ENCODE assay signal across 14 cellular contexts in genomic region chr1:111270781-111271463, GRCh38. TPM values are rescaled to one million over a fixed set of nuclear protein-coding genes. Genes with fewer than 3 reads are reported as not detected.
DNase-seq lines count a peak whose midpoint lies in the region; ATAC-seq, FAIRE-seq and TF ChIP-seq lines count a peak whose summit lies in the region.
"Had no signal": no experiment of that assay in that cellular context is flagged by ENCODE, and none has a peak within 500 bp of the region (broad histone marks: within the 10 kb centered on the region; RNA-seq: fewer than 3 reads in every experiment).

No MANE protein-coding gene starts in this region.

- H3K4me2 ChIP-seq in GM12878 (ENCODE audit: control insufficient read depth, insufficient read depth) (peak overlapping the region; percentile 22), mesendoderm (ENCODE audit: low read length) (peak overlapping the region; percentile 12), OCI-LY7 (ENCODE audit: low read length) (no peak overlapping the region)
- H3K4me2 ChIP-seq: BLaER1 had no signal

- no peak overlapping the region for H2BK120ac ChIP-seq in mesendoderm (ENCODE audit: low read depth, low read length)

- BruUV-seq in GM12878 (replicated peaks; lab: Mats Ljungman, UMichigan), result no TSS peak
- BruUV-seq in OCI-LY7 (replicated peaks; lab: Mats Ljungman, UMichigan), result no TSS peak

- POLR2A ChIA-PET in GM10248 (lab: Yijun Ruan, JAX), result no interaction called here
- POLR2A ChIA-PET in GM12878 (lab: Charles Lee), result no interaction called here
- POLR2A ChIA-PET in OCI-LY7 (lab: Charles Lee), result no interaction called here

- SMC1A ChIA-PET in GM12878 (lab: Charles Lee; ENCODE audit: uncharacterized antibody, unreplicated experiment), result no interaction called here

- no peak overlapping the region for H4K8ac ChIP-seq in mesendoderm (ENCODE audit: low read depth, low read length)

- peaks cover 0 to 17% (median 9%) of the 10 kb centered on the region in 4 donors for H3K4me1 Mint-ChIP-seq in CD4-positive, CD25-positive, alpha-beta regulatory T cell

- H4K20me1 ChIP-seq in GM12878 (ENCODE audit: control insufficient read depth, insufficient read depth) (no peaks in the 10 kb centered on the region), OCI-LY7 (ENCODE audit: insufficient read depth, low read length) (no peaks in the 10 kb centered on the region)
- H4K20me1 ChIP-seq: BLaER1 had no signal

- RAD21 ChIA-PET in GM12878 (lab: Charles Lee; ENCODE audit: unreplicated experiment), result no interaction called here

- no peak for TF ChIP-seq RAD21 in GM12878 (IDR thresholded peaks at IDR 0.05; ENCODE audit: insufficient read depth, low read depth, low read length)

- no peak overlapping the region for H3K27ac ChIP-seq in CD4-positive, CD25-positive, alpha-beta regulatory T cell (ENCODE audit: insufficient read depth, low read length, poor library complexity, severe bottlenecking)
- no peak overlapping the region for H3K27ac ChIP-seq in GM12878 (ENCODE audit: control insufficient read depth, insufficient read depth)
- H3K27ac ChIP-seq in mesendoderm (ENCODE audit: low read depth, low read length), result no peak overlapping the region
- no peak overlapping the region for H3K27ac ChIP-seq in OCI-LY7 (ENCODE audit: low read depth, low read length, poor library complexity, severe bottlenecking)
- H3K27ac ChIP-seq: BLaER1 had no signal

- no peak overlapping the region for H3K56ac ChIP-seq in mesendoderm (ENCODE audit: low read length)

- no peak overlapping the region for H3K9ac ChIP-seq in GM12878 (ENCODE audit: control insufficient read depth, insufficient read depth, low read length)
- no peak overlapping the region for H3K9ac ChIP-seq in mesendoderm (ENCODE audit: low read length)
- H3K9ac ChIP-seq: BLaER1 had no signal

- H3K27me3 ChIP-seq in CD4-positive, CD25-positive, alpha-beta regulatory T cell (ENCODE audit: control insufficient read depth, insufficient read depth, low read length), result peaks cover 21% of the 10 kb centered on the region
- H3K27me3 ChIP-seq in GM12878 (replicated peaks in 1 of 2; ENCODE audit: control insufficient read depth in 2 of 2, insufficient read depth in 2 of 2, low read length in 1 of 2) (peaks cover 3% of the 10 kb centered on the region in 2 experiments; a peak in 3 of 4 replicates), mesendoderm (ENCODE audit: insufficient read depth, low read length, poor library complexity) (no peaks in the 10 kb centered on the region)
- H3K27me3 ChIP-seq: BLaER1 had no signal

- no peak overlapping the region for H2BK5ac ChIP-seq in mesendoderm (ENCODE audit: low read length)

- H2BK15ac ChIP-seq in mesendoderm (replicated peaks; ENCODE audit: low read depth), result no peak overlapping the region

- H3K79me2 ChIP-seq in GM12878 (ENCODE audit: control insufficient read depth, insufficient read depth, low read length) (no peaks in the 10 kb centered on the region), mesendoderm (ENCODE audit: control insufficient read depth, insufficient read depth, low read length) (no peaks in the 10 kb centered on the region), OCI-LY7 (ENCODE audit: insufficient read depth, low read depth, low read length) (no peaks in the 10 kb centered on the region)

- H3K18ac ChIP-seq in mesendoderm (ENCODE audit: low read length), result no peak overlapping the region

- no peak overlapping the region for H2AK5ac ChIP-seq in mesendoderm (ENCODE audit: low read length)

- no peak for TF ChIP-seq CTCF in GM10248 (IDR thresholded peaks at IDR 0.05; ENCODE audit: control extremely low read depth, extremely low read depth, low read depth, missing control alignments)
- no peak for TF ChIP-seq CTCF in GM12878 (IDR thresholded peaks at IDR 0.05 in 2 of 3, conservative IDR thresholded peaks at IDR 0.05 in 1 of 3; ENCODE audit: control insufficient read depth in 2 of 3, extremely low read depth in 1 of 3, insufficient read depth in 1 of 3, low read depth in 3 of 3, low read length in 3 of 3)
- no peak for TF ChIP-seq CTCF in OCI-LY7 (conservative IDR thresholded peaks at IDR 0.05; ENCODE audit: low read length)

- H3K79me1 ChIP-seq in mesendoderm (ENCODE audit: low read length), result no peaks in the 10 kb centered on the region

- no peak overlapping the region for H3K4ac ChIP-seq in mesendoderm (ENCODE audit: low read depth, low read length)

- peaks cover 8% of the 10 kb centered on the region for H3K4me1 ChIP-seq in CD4-positive, CD25-positive, alpha-beta regulatory T cell (ENCODE audit: control insufficient read depth, insufficient read depth, low read length, poor library complexity, severe bottlenecking)
- H3K4me1 ChIP-seq in GM12878 (ENCODE audit: control insufficient read depth, insufficient read depth, low read length) (peaks cover 4% of the 10 kb centered on the region), mesendoderm (ENCODE audit: control insufficient read depth, low read depth, low read length) (no peaks in the 10 kb centered on the region), OCI-LY7 (ENCODE audit: insufficient read depth, low read length, poor library complexity, severe bottlenecking) (no peaks in the 10 kb centered on the region)
- H3K4me1 ChIP-seq: BLaER1 had no signal

- CTCF ChIA-PET in GM10248 (lab: Yijun Ruan, JAX), result interaction anchor here (1.0 to 1.6 kb wide), 7 partner anchors 10 to 63 kb away, joined by 3 to 6 read pairs (median 3); no protein-coding TSS in a partner anchor
- CTCF ChIA-PET in GM12878 (lab: Yijun Ruan, JAX), result interaction anchor here (0.6 to 0.7 kb wide), 2 partner anchors 140 to 230 kb away, joined by 3 to 8 read pairs; no protein-coding TSS in a partner anchor
- CTCF ChIA-PET in OCI-LY7 (lab: Charles Lee; ENCODE audit: unreplicated experiment), result no interaction called here

- peak in 1 of 2 donors; percentile 31 for ATAC-seq in CD4-positive, CD25-positive, alpha-beta regulatory T cell (ENCODE audit: low read depth in 2 of 2)
- ATAC-seq in GM12878 (no peak), HG03175 (IDR thresholded peaks at IDR 0.05; ENCODE audit: unreplicated experiment) (no peak)

- TF ChIP-seq POLR2A in GM12878 (IDR thresholded peaks at IDR 0.05; ENCODE audit: low read depth, low read length), result no peak

- peak overlapping the region; percentile 25; the same call in 1 of the 2 replicates for H2AFZ ChIP-seq in GM12878 (ENCODE audit: control insufficient read depth, low read depth, low read length)
- no peak overlapping the region for H2AFZ ChIP-seq in OCI-LY7 (ENCODE audit: low read length)

- no peaks in the 10 kb centered on the region for H3K36me3 Mint-ChIP-seq in CD4-positive, CD25-positive, alpha-beta regulatory T cell

- peak in 1 of 3 donors; percentile 5 for DNase-seq in CD4-positive, CD25-positive, alpha-beta regulatory T cell
- DNase-seq in GM10248 (ENCODE audit: extremely low spot score) (peak; percentile 15), GM12878 (ENCODE audit: low read depth, low spot score) (no peak), mesendoderm (peak; percentile 13), cerebellum (ENCODE audit: low spot score) (no peak), OCI-LY7 (ENCODE audit: low spot score) (no peak), RPMI8226 (no peak)
- DNase-seq: NCI-H345; stimulated activated CD4-positive, alpha-beta T cell treated with anti-CD3 and anti-CD28 coated beads, Interleukin-2, amount 100 ng/mL, for 48 hours had no signal

- peak overlapping the region in 3 of 4 donors; percentile 11 to 72 (median 39) for H3K4me3 Mint-ChIP-seq in CD4-positive, CD25-positive, alpha-beta regulatory T cell
- H3K4me3 Mint-ChIP-seq: T-helper 1 cell treated with Interleukin-12 subunit alpha and Interleukin-12 subunit beta and Interleukin-4 antibody, amounts not matched to agents 30 μg/mL and 1 μg/mL, for 36 hours had no signal

- H3K9me3 Mint-ChIP-seq in CD4-positive, CD25-positive, alpha-beta regulatory T cell, result peaks cover 0 to 4% (median 2%) of the 10 kb centered on the region in 7 donors

- intact Hi-C loops in GM12878 (cut with micrococcal nuclease; ENCODE audit: unreplicated experiment) (no loop called here), OCI-LY7 (cut with micrococcal nuclease; ENCODE audit: unreplicated experiment) (no loop called here)

- H3K23ac ChIP-seq in mesendoderm (ENCODE audit: low read length), result no peak overlapping the region

- H3K27ac Mint-ChIP-seq in CD4-positive, CD25-positive, alpha-beta regulatory T cell, result no peak overlapping the region
- H3K27ac Mint-ChIP-seq: T-helper 1 cell treated with Interleukin-12 subunit alpha and Interleukin-12 subunit beta and Interleukin-4 antibody, amounts not matched to agents 30 μg/mL and 1 μg/mL, for 36 hours had no signal

- FAIRE-seq in GM12878 (lab: Jason Lieb, UNC), result no peak

- in situ Hi-C loops in GM12878 (cut with MboI), result no loop called here

- no peaks in the 10 kb centered on the region for H3K36me3 ChIP-seq in CD4-positive, CD25-positive, alpha-beta regulatory T cell (ENCODE audit: control insufficient read depth, insufficient read depth, low read length)
- H3K36me3 ChIP-seq in GM12878 (ENCODE audit: control insufficient read depth in 2 of 2, insufficient read depth in 2 of 2, low read length in 1 of 2) (no peaks in the 10 kb centered on the region), mesendoderm (ENCODE audit: control insufficient read depth, insufficient read depth, low read length) (no peaks in the 10 kb centered on the region), OCI-LY7 (ENCODE audit: insufficient read depth, low read length) (no peaks in the 10 kb centered on the region)
- H3K36me3 ChIP-seq: BLaER1 had no signal

- no peaks in the 10 kb centered on the region for H3K9me2 ChIP-seq in OCI-LY7 (ENCODE audit: insufficient read depth, low read length)

- H3K27me3 Mint-ChIP-seq in CD4-positive, CD25-positive, alpha-beta regulatory T cell, result peaks cover 66% of the 10 kb centered on the region

- no peak overlapping the region for H4K5ac ChIP-seq in mesendoderm (ENCODE audit: low read length)

- WGBS in GM12878 (ENCODE audit: insufficient coverage, insufficient replicate concordance, low lambda C conversion rate, missing lambda C conversion rate), result 38% methylated on average over 40 of the region's 40 CpGs
- WGBS in mesendoderm (ENCODE audit: extremely low coverage, insufficient coverage, low lambda C conversion rate), result no CpG with 5 or more reads among the region's 40 CpGs

- TF ChIP-seq EP300 in GM12878 (IDR thresholded peaks at IDR 0.05; ENCODE audit: borderline replicate concordance in 1 of 2, control insufficient read depth in 1 of 2, low read depth in 2 of 2, low read length in 2 of 2), result no peak

- H3K4me3 ChIP-seq in CD4-positive, CD25-positive, alpha-beta regulatory T cell (ENCODE audit: low read depth, low read length), result no peak overlapping the region
- no peak overlapping the region for H3K4me3 ChIP-seq in GM12878
- H3K4me3 ChIP-seq in mesendoderm (ENCODE audit: low read length), result no peak overlapping the region
- H3K4me3 ChIP-seq in OCI-LY7 (ENCODE audit: low read depth, low read length, poor library complexity, severe bottlenecking), result no peak overlapping the region
- H3K4me3 ChIP-seq: BLaER1 had no signal

- H3K9me3 ChIP-seq in CD4-positive, CD25-positive, alpha-beta regulatory T cell (ENCODE audit: control insufficient read depth in 2 of 2, low read length in 2 of 2), result no peaks in the 10 kb centered on the region
- H3K9me3 ChIP-seq in GM12878 (replicated peaks; ENCODE audit: control insufficient read depth, insufficient read depth, low read length) (peaks cover 1% of the 10 kb centered on the region; the same call in 2 of the 3 replicates), OCI-LY7 (ENCODE audit: low read length) (no peaks in the 10 kb centered on the region)

RNA-seq across cellular contexts. Expression of gene CHIA, which starts 19.7 kb away (rescaled TPM):
- not detected for total RNA-seq in CD4-positive, CD25-positive, alpha-beta regulatory T cell
- polyA plus RNA-seq in CD4-positive, CD25-positive, alpha-beta regulatory T cell, result not detected
- not detected in 2 replicates for total RNA-seq in GM12878 (2013; cell fraction: nucleolus; rRNA removed)
- total RNA-seq in GM12878 (2014; rRNA removed) (not detected in 2 replicates), GM12878 (2014; rRNA removed; fragmentation: Illumina TruSeq; extraction: Trizol) (not detected in 2 replicates), GM12878 (2021) (not detected in 2 replicates), cerebellum (not detected), OCI-LY7 (2022) (not detected in 2 replicates)
- not detected for polyA plus RNA-seq in GM12878 (2011; ENCODE audit: low read depth)
- polyA plus RNA-seq in GM12878 (2011; rRNA removed) (not detected in 2 replicates), GM12878 (2014; fragmentation: Illumina TruSeq; extraction: Trizol) (not detected in 2 replicates), GM12878 (2014; fragmentation: Nextera tagmentation; extraction: Ambion mirVana) (not detected), GM12878 (2014; rRNA removed) (not detected in 2 replicates), GM12878 (2016; fragmentation: Nextera tagmentation; extraction: Ambion mirVana) (under 1 TPM in 1 of 2 experiments, not detected in 1; 0.21 TPM)
- polyA plus RNA-seq in GM12878 (2011; cell fraction: cytosol; rRNA removed), result 0.07 TPM in 1 of 2 replicates, not detected in the other
- polyA plus RNA-seq in GM12878 (2011; cell fraction: nucleus; rRNA removed), result not detected in 2 replicates
- polyA plus RNA-seq in GM12878 (2012), result not detected in 2 replicates
- not detected in 2 replicates for polyA minus RNA-seq in GM12878 (2011; rRNA and poly(A)+ RNA removed)
- polyA minus RNA-seq in GM12878 (2011; cell fraction: cytosol; rRNA and poly(A)+ RNA removed), result not detected in 2 replicates
- not detected in 2 replicates for polyA minus RNA-seq in GM12878 (2011; cell fraction: nucleus; rRNA and poly(A)+ RNA removed)
- not detected for polyA plus RNA-seq in mesendoderm (2013, experiment 1 of 2)
- polyA plus RNA-seq in mesendoderm (2013, experiment 2 of 2), result not detected
- total RNA-seq in OCI-LY7 (2014; rRNA removed; shearing (Covaris generic)), result not detected in 2 replicates
- total RNA-seq: G401, HT1080 had no signal

RNA-seq across cellular contexts. Expression of gene CHI3L2, which starts 43.4 kb away (rescaled TPM):
- 5.0 TPM for total RNA-seq in CD4-positive, CD25-positive, alpha-beta regulatory T cell
- polyA plus RNA-seq in CD4-positive, CD25-positive, alpha-beta regulatory T cell, result 10 to 100 TPM in 2 of 4 donors, 1 to 10 TPM in 2; 7.6 to 15.8 (median 12.5) TPM
- 87.3 and 102 TPM in 2 replicates for total RNA-seq in GM12878 (2013; cell fraction: nucleolus; rRNA removed)
- total RNA-seq in GM12878 (2014; rRNA removed) (92.1 and 115 TPM in 2 replicates), GM12878 (2014; rRNA removed; fragmentation: Illumina TruSeq; extraction: Trizol) (88.8 and 105 TPM in 2 replicates), GM12878 (2021) (72.1 and 95.0 TPM in 2 replicates), cerebellum (not detected), OCI-LY7 (2022) (88.7 and 95.4 TPM in 2 replicates)
- 120 TPM for polyA plus RNA-seq in GM12878 (2011; ENCODE audit: low read depth)
- polyA plus RNA-seq in GM12878 (2011; rRNA removed) (508 and 715 TPM in 2 replicates), GM12878 (2014; fragmentation: Illumina TruSeq; extraction: Trizol) (124 and 170 TPM in 2 replicates), GM12878 (2014; fragmentation: Nextera tagmentation; extraction: Ambion mirVana) (100 to 1,000 TPM; 151 to 216 TPM), GM12878 (2014; rRNA removed) (73.5 and 105 TPM in 2 replicates), GM12878 (2016; fragmentation: Nextera tagmentation; extraction: Ambion mirVana) (10 to 100 TPM; 37.1 to 39.3 TPM)
- polyA plus RNA-seq in GM12878 (2011; cell fraction: cytosol; rRNA removed), result 197 and 261 TPM in 2 replicates
- polyA plus RNA-seq in GM12878 (2011; cell fraction: nucleus; rRNA removed), result 117 and 171 TPM in 2 replicates
- polyA plus RNA-seq in GM12878 (2012), result 69.1 and 111 TPM in 2 replicates
- 176 and 187 TPM in 2 replicates for polyA minus RNA-seq in GM12878 (2011; rRNA and poly(A)+ RNA removed)
- 36.6 and 47.4 TPM in 2 replicates for polyA minus RNA-seq in GM12878 (2011; cell fraction: cytosol; rRNA and poly(A)+ RNA removed)
- 123 and 150 TPM in 2 replicates for polyA minus RNA-seq in GM12878 (2011; cell fraction: nucleus; rRNA and poly(A)+ RNA removed)
- polyA plus RNA-seq in mesendoderm (2013, experiment 1 of 2), result 0.13 TPM
- polyA plus RNA-seq in mesendoderm (2013, experiment 2 of 2), result not detected
- total RNA-seq in OCI-LY7 (2014; rRNA removed; shearing (Covaris generic)), result 37.1 and 50.6 TPM in 2 replicates
- total RNA-seq: G401 had no signal

Comparison
In these comparisons a context has a peak if more than half of its experiments do, and no peak if none do; other contexts are left out.
1. DNase-seq: peak in GM10248 (single experiment) and mesendoderm (single experiment); none in GM12878 (single experiment), cerebellum (single experiment), OCI-LY7 (single experiment) and RPMI8226 (single experiment).